1 cellular context compared by ENCODE assay signal in the genomic region with DNA sequence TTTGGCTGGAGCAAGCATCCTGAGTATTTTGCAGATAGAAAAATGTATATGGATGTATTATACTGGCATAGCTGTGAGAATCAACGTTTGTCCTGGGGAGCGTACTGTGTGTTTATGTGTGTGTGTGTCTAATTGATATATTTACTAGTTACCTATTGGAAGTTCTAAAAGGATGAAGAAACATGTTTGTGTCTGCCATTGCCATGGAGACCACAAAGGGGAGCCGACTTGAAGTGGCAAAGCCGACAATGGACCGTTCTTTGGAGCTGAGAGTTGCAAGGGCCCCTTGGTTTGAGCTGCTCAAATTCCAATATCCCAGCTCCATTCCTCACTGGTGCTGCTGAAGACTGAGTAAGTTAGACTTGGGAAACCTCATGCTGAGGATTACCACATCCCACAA.
TF ChIP-seq lines count a peak whose summit lies in the region.

No MANE protein-coding gene starts in this region.

TF ChIP-seq in H1, 55 proteins besides CTCF, POLR2A, EP300 and RAD21 (continued from another document):
- TF ChIP-seq SRF (IDR thresholded peaks at IDR 0.05; ENCODE audit: low read depth, low read length), result no peak
